1 cellular context compared by ENCODE assay signal in the genomic region with DNA sequence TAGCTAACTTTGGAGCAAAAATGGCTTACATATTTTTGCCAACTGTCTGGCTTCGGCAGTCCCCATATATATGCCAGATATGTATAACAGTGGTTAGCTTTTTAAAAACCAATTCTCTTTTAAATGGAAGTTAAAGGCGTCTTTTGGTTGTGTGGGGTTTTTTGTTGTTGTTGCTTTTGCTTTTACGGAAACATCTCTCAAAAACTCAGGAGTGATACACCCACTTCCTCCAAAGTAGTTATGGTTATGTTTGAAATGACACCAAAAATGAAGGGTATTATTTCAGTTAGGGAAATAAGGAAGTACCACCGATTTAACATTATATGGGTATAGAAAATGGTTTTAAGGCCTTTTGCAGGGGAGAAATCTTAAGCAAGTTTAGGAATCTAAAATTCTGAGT.
TF ChIP-seq lines count a peak whose summit lies in the region.

No MANE protein-coding gene starts in this region.

TF ChIP-seq in GM12878, 131 proteins besides CTCF, POLR2A, EP300 and RAD21:
- TF ChIP-seq, protein P1, sequence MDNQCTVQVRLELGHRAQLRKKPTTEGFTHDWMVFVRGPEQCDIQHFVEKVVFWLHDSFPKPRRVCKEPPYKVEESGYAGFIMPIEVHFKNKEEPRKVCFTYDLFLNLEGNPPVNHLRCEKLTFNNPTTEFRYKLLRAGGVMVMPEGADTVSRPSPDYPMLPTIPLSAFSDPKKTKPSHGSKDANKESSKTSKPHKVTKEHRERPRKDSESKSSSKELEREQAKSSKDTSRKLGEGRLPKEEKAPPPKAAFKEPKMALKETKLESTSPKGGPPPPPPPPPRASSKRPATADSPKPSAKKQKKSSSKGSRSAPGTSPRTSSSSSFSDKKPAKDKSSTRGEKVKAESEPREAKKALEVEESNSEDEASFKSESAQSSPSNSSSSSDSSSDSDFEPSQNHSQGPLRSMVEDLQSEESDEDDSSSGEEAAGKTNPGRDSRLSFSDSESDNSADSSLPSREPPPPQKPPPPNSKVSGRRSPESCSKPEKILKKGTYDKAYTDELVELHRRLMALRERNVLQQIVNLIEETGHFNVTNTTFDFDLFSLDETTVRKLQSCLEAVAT (IDR thresholded peaks at IDR 0.05): no peak
- TF ChIP-seq BACH1 (IDR thresholded peaks at IDR 0.05; ENCODE audit: borderline replicate concordance) (no peak), JUNB (IDR thresholded peaks at IDR 0.05) (no peak), HDGF (IDR thresholded peaks at IDR 0.05) (no peak), CEBPB (IDR thresholded peaks at IDR 0.05; ENCODE audit: borderline replicate concordance in 1 of 2, low read depth in 2 of 2, low read length in 2 of 2) (no peak), ZNF384 (IDR thresholded peaks at IDR 0.05; ENCODE audit: borderline replicate concordance, low read depth, low read length) (no peak), RELA (IDR thresholded peaks at IDR 0.05; ENCODE audit: borderline replicate concordance, partially characterized antibody) (no peak), MTA2 (IDR thresholded peaks at IDR 0.05; ENCODE audit: low read depth) (no peak), SREBF2 (IDR thresholded peaks at IDR 0.05; ENCODE audit: low read length) (no peak), PAX5 (IDR thresholded peaks at IDR 0.05; ENCODE audit: borderline replicate concordance, low read depth, low read length) (no peak), EED (IDR thresholded peaks at IDR 0.05; ENCODE audit: low read depth) (no peak), HCFC1 (IDR thresholded peaks at IDR 0.05; ENCODE audit: low read length) (no peak), RB1 (IDR thresholded peaks at IDR 0.05; ENCODE audit: borderline replicate concordance) (no peak), KLF5 (IDR thresholded peaks at IDR 0.05; ENCODE audit: partially characterized antibody) (no peak), SMC3 (IDR thresholded peaks at IDR 0.05; ENCODE audit: borderline replicate concordance, low read length) (no peak), CHD1 (IDR thresholded peaks at IDR 0.05; ENCODE audit: low read depth, low read length) (no peak), FOXM1 (IDR thresholded peaks at IDR 0.05; ENCODE audit: low read depth, low read length) (no peak)
- TF ChIP-seq, protein P2, sequence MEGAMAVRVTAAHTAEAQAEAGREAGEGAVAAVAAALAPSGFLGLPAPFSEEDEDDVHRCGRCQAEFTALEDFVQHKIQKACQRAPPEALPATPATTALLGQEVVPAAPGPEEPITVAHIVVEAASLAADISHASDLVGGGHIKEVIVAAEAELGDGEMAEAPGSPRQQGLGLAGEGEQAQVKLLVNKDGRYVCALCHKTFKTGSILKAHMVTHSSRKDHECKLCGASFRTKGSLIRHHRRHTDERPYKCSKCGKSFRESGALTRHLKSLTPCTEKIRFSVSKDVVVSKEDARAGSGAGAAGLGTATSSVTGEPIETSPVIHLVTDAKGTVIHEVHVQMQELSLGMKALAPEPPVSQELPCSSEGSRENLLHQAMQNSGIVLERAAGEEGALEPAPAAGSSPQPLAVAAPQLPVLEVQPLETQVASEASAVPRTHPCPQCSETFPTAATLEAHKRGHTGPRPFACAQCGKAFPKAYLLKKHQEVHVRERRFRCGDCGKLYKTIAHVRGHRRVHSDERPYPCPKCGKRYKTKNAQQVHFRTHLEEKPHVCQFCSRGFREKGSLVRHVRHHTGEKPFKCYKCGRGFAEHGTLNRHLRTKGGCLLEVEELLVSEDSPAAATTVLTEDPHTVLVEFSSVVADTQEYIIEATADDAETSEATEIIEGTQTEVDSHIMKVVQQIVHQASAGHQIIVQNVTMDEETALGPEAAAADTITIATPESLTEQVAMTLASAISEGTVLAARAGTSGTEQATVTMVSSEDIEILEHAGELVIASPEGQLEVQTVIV (IDR thresholded peaks at IDR 0.05; ENCODE audit: borderline replicate concordance, partially characterized antibody): no peak
- TF ChIP-seq, protein P3, sequence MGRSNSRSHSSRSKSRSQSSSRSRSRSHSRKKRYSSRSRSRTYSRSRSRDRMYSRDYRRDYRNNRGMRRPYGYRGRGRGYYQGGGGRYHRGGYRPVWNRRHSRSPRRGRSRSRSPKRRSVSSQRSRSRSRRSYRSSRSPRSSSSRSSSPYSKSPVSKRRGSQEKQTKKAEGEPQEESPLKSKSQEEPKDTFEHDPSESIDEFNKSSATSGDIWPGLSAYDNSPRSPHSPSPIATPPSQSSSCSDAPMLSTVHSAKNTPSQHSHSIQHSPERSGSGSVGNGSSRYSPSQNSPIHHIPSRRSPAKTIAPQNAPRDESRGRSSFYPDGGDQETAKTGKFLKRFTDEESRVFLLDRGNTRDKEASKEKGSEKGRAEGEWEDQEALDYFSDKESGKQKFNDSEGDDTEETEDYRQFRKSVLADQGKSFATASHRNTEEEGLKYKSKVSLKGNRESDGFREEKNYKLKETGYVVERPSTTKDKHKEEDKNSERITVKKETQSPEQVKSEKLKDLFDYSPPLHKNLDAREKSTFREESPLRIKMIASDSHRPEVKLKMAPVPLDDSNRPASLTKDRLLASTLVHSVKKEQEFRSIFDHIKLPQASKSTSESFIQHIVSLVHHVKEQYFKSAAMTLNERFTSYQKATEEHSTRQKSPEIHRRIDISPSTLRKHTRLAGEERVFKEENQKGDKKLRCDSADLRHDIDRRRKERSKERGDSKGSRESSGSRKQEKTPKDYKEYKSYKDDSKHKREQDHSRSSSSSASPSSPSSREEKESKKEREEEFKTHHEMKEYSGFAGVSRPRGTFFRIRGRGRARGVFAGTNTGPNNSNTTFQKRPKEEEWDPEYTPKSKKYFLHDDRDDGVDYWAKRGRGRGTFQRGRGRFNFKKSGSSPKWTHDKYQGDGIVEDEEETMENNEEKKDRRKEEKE (IDR thresholded peaks at IDR 0.05): no peak
- TF ChIP-seq, protein P4, sequence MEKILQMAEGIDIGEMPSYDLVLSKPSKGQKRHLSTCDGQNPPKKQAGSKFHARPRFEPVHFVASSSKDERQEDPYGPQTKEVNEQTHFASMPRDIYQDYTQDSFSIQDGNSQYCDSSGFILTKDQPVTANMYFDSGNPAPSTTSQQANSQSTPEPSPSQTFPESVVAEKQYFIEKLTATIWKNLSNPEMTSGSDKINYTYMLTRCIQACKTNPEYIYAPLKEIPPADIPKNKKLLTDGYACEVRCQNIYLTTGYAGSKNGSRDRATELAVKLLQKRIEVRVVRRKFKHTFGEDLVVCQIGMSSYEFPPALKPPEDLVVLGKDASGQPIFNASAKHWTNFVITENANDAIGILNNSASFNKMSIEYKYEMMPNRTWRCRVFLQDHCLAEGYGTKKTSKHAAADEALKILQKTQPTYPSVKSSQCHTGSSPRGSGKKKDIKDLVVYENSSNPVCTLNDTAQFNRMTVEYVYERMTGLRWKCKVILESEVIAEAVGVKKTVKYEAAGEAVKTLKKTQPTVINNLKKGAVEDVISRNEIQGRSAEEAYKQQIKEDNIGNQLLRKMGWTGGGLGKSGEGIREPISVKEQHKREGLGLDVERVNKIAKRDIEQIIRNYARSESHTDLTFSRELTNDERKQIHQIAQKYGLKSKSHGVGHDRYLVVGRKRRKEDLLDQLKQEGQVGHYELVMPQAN (conservative IDR thresholded peaks at IDR 0.05): no peak
